In the genomic region with DNA sequence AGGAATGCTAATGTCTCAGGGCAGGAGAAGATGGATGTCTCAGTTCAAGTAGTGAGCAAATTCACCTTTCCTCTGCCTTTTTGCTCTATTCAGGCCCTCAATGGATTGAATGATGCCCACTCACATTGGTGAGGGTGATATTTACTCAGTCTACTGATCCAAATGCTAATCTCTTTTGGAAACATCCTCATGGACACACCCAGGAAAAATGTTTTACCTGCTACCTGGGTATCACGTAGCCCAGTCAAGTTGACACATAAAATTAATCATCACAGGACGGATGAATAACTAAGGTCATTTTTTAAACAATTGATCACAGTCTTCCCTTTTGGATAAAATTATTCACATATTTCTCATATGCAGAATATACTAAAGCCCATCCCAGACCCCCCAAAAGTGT, we compare ENCODE assay signal across 25 cellular contexts.
"Had no signal": no experiment of that assay in that cellular context is flagged by ENCODE, and none has a peak within 500 bp of the region (broad histone marks: within the 10 kb centered on the region; RNA-seq: fewer than 3 reads in every experiment).

No MANE protein-coding gene starts in this region.

- DNase-seq: activated B cell treated with CpG ODN at 0.5 μM for 24 hours; activated CD4-positive, alpha-beta T cell treated with anti-CD3 and anti-CD28 coated beads for 48 hours; activated CD4-positive, alpha-beta T cell treated with anti-CD3 and anti-CD28 coated beads, Interleukin-2, amount 50 U/mL, for 1 hour; activated CD4-positive, alpha-beta T cell treated with anti-CD3 and anti-CD28 coated beads, Interleukin-2, amount 50 U/mL, for 48 hours; activated CD8-positive, alpha-beta memory T cell treated with anti-CD3 and anti-CD28 coated beads for 24 hours; activated CD8-positive, alpha-beta T cell treated with anti-CD3 and anti-CD28 coated beads for 36 hours; activated effector memory CD4-positive, alpha-beta T cell treated with Interleukin-2 at 50 U/mL for 16 hours; activated gamma-delta T cell treated with Interleukin-2 at 50 U/mL for 16 hours; activated naive CD4-positive, alpha-beta T cell treated with anti-CD3 and anti-CD28 coated beads, Interleukin-2, amount 50 U/mL, for 16 hours; activated naive CD4-positive, alpha-beta T cell treated with Interleukin-2 at 50 U/mL for 16 hours; activated T-cell treated with anti-CD3 and anti-CD28 coated beads, Interleukin-2, amount 50 U/mL, for 4 hours; amniotic stem cell; anterior cingulate cortex; brain microvascular endothelial cell; caudate nucleus; cortex of kidney; dermis blood vessel endothelial cell; effector CD4-positive, alpha-beta T cell; foreskin fibroblast; head of caudate nucleus; T-helper 2 cell had no signal

- H3K27ac Mint-ChIP-seq: activated B cell treated with CpG ODN at 0.5 μM for 24 hours; activated CD8-positive, alpha-beta T cell treated with anti-CD3 and anti-CD28 coated beads for 36 hours; activated naive CD8-positive, alpha-beta T cell; activated T-helper 17 cell treated with anti-CD3 and anti-CD28 coated beads, Interleukin-2, amount 50 U/mL, for 72 hours had no signal

- H3K27ac ChIP-seq: brain microvascular endothelial cell, WERI-Rb-1 had no signal

- H3K4me3 Mint-ChIP-seq: activated B cell treated with CpG ODN at 0.5 μM for 24 hours; activated CD8-positive, alpha-beta T cell treated with anti-CD3 and anti-CD28 coated beads for 36 hours; activated naive CD8-positive, alpha-beta T cell; activated T-cell treated with anti-CD3 and anti-CD28 coated beads, Interleukin-2, amount 50 U/mL, for 4 hours; activated T-helper 17 cell treated with anti-CD3 and anti-CD28 coated beads, Interleukin-2, amount 50 U/mL, for 72 hours had no signal

- H3K36me3 ChIP-seq: brain microvascular endothelial cell, WERI-Rb-1 had no signal

- H3K9me3 Mint-ChIP-seq: activated B cell treated with CpG ODN at 0.5 μM for 24 hours; activated T-cell treated with anti-CD3 and anti-CD28 coated beads, Interleukin-2, amount 50 U/mL, for 4 hours; activated T-helper 17 cell treated with anti-CD3 and anti-CD28 coated beads, Interleukin-2, amount 50 U/mL, for 72 hours had no signal

- H3K27me3 ChIP-seq: brain microvascular endothelial cell had no signal

- ATAC-seq: activated CD4-positive, CD25-positive, alpha-beta regulatory T cell treated with anti-CD3 and anti-CD28 coated beads, Interleukin-2, amount 50 U/mL, for 24 hours; activated CD8-positive, alpha-beta T cell treated with anti-CD3 and anti-CD28 coated beads for 36 hours; activated T-cell treated with anti-CD3 and anti-CD28 coated beads, Interleukin-2, amount 50 U/mL, for 4 hours; activated T-helper 17 cell treated with anti-CD3 and anti-CD28 coated beads, Interleukin-2, amount 50 U/mL, for 72 hours had no signal

- H3K27me3 Mint-ChIP-seq: activated B cell treated with CpG ODN at 0.5 μM for 24 hours; activated CD8-positive, alpha-beta T cell treated with anti-CD3 and anti-CD28 coated beads for 36 hours; activated naive CD8-positive, alpha-beta T cell; activated T-helper 17 cell treated with anti-CD3 and anti-CD28 coated beads, Interleukin-2, amount 50 U/mL, for 72 hours had no signal
